In genomic region chr17:20095366-20096080, GRCh38 we compare ENCODE assay signal across 9 cellular contexts.
DNase-seq lines count a peak whose midpoint lies in the region; ATAC-seq and TF ChIP-seq lines count a peak whose summit lies in the region.
"Had no signal": no experiment of that assay in that cellular context is flagged by ENCODE, and none has a peak within 500 bp of the region (broad histone marks: within the 10 kb centered on the region; RNA-seq: fewer than 3 reads in every experiment).

No MANE protein-coding gene starts in this region.

- DNase-seq in AG08396 (ENCODE audit: low spot score), result peak; percentile 45
- DNase-seq in NCI-H1092 (lab: John Stamatoyannopoulos, UW), result peak; percentile 50
- peak; percentile 79 for DNase-seq in cerebellar cortex (ENCODE audit: low spot score)
- DNase-seq in transverse colon, result peak; percentile 22
- DNase-seq in activated T-cell treated with anti-CD3 and anti-CD28 coated beads, Interleukin-2, amount 50 U/mL, for 24 hours, result no peak

- no peaks in the 10 kb centered on the region for H3K9me3 Mint-ChIP-seq in activated T-cell treated with anti-CD3 and anti-CD28 coated beads, Interleukin-2, amount 50 U/mL, for 24 hours

- intact Hi-C loops in transverse colon (cut with DNase I; ENCODE audit: low total_unique reads), result no loop called here

- H3K4me1 Mint-ChIP-seq in activated T-cell treated with anti-CD3 and anti-CD28 coated beads, Interleukin-2, amount 50 U/mL, for 24 hours (ENCODE audit: low read depth), result no peaks in the 10 kb centered on the region

- no peak for ATAC-seq in HG02610 (IDR thresholded peaks at IDR 0.05; ENCODE audit: unreplicated experiment)
- ATAC-seq in HG02798 (IDR thresholded peaks at IDR 0.05; ENCODE audit: poor library complexity, unreplicated experiment), result no peak
- ATAC-seq: GM12878 had no signal

- 42 to 61% methylated on average over 3 to 18 of the region's 18 CpGs for WGBS in transverse colon (ENCODE audit: low coverage in 1 of 2), 2 donors

- in situ Hi-C loops in transverse colon (cut with MboI; ENCODE audit: low pct_ligation_motif_present in 1 of 4, low pct_unique_long_range_greater_than_20kb in 1 of 4, low sequenced_read_pairs in 3 of 4), result no loop called here

- H3K27me3 Mint-ChIP-seq in activated T-cell treated with anti-CD3 and anti-CD28 coated beads, Interleukin-2, amount 50 U/mL, for 24 hours, result no peaks in the 10 kb centered on the region

- no peak overlapping the region for H3K4me3 ChIP-seq in transverse colon
- H3K4me3 ChIP-seq: GM12878 had no signal

- H3K27me3 ChIP-seq in layer of hippocampus (ENCODE audit: control insufficient read depth, insufficient read depth, low read length), result no peaks in the 10 kb centered on the region
- no peaks in the 10 kb centered on the region for H3K27me3 ChIP-seq in transverse colon

- no peaks in the 10 kb centered on the region for H3K4me1 ChIP-seq in transverse colon

- no peaks in the 10 kb centered on the region for H3K9me3 ChIP-seq in transverse colon

- TF ChIP-seq POLR2A in transverse colon (IDR thresholded peaks at IDR 0.05), result no peak

- no peak overlapping the region for H3K27ac Mint-ChIP-seq in activated T-cell treated with anti-CD3 and anti-CD28 coated beads, Interleukin-2, amount 50 U/mL, for 24 hours

- H3K4me3 Mint-ChIP-seq in activated T-cell treated with anti-CD3 and anti-CD28 coated beads, Interleukin-2, amount 50 U/mL, for 24 hours, result no peak overlapping the region

- H3K27ac ChIP-seq in layer of hippocampus (ENCODE audit: low read depth, low read length) (peak overlapping the region; percentile 84), transverse colon (peak overlapping the region in 3 of 4 donors; percentile 1 to 10 (median 2))

- H3K36me3 ChIP-seq in transverse colon, result no peaks in the 10 kb centered on the region

- no peaks in the 10 kb centered on the region for H3K36me3 Mint-ChIP-seq in activated T-cell treated with anti-CD3 and anti-CD28 coated beads, Interleukin-2, amount 50 U/mL, for 24 hours (ENCODE audit: low read depth)

- TF ChIP-seq EP300 in transverse colon (IDR thresholded peaks at IDR 0.05; ENCODE audit: low read depth), result no peak

- TF ChIP-seq CTCF in transverse colon (IDR thresholded peaks at IDR 0.05), result no peak
